9 cellular contexts compared by ENCODE assay signal in the genomic region with DNA sequence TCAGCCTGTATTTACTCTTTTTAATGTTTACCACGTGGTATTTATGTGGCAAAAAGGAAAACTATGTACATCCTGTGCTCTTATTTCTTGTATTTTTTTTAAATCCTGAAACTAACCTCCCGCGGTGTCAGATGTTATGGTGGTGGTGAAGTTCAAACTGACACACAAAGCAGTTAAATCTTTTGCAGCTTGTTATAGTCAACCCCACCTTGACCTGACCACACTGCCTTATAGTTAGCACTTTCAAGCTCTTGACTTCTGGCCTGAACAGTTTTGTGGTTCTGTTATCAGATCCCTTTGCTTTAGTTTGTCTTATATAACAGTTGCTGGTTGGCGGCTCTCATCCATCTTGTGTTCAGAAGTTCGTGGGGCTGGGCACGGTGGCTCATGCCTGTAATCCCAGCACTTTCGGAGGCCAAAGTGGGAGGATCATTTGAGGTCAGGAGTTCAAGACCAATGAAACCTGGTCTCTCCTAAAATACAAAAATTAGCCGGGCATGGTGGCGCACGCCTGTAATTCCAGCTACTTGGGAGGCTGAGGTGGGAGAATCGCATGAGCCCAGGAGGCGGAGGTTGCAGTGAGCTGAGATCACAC. TPM values are rescaled to one million over a fixed set of nuclear protein-coding genes. Genes with fewer than 3 reads are reported as not detected.
DNase-seq lines count a peak whose midpoint lies in the region; ATAC-seq and TF ChIP-seq lines count a peak whose summit lies in the region.
"Had no signal": no experiment of that assay in that cellular context is flagged by ENCODE, and none has a peak within 500 bp of the region (broad histone marks: within the 10 kb centered on the region; RNA-seq: fewer than 3 reads in every experiment).

No MANE protein-coding gene starts in this region.

- 94% methylated on average over 12 of the region's 12 CpGs for WGBS in HUES64

- H3K27me3 Mint-ChIP-seq in MCF 10A (ENCODE audit: insufficient read depth, unreplicated experiment) = no peaks in the 10 kb centered on the region

- H3K36me3 Mint-ChIP-seq in MCF 10A (ENCODE audit: insufficient read depth, unreplicated experiment) = peaks cover 32% of the 10 kb centered on the region

- peak overlapping the region; percentile 97; the same call in 1 of the 2 replicates for H3K27ac ChIP-seq in 22Rv1
- no peak overlapping the region for H3K27ac ChIP-seq in HUES64 (ENCODE audit: low read depth, low read length)
- H3K27ac ChIP-seq in muscle layer of colon (ENCODE audit: low read depth, low read length) = peak overlapping the region; percentile 55

- no peaks in the 10 kb centered on the region for H3K9me3 Mint-ChIP-seq in MCF 10A (ENCODE audit: unreplicated experiment)

- H3K27me3 ChIP-seq in HUES64 (ENCODE audit: insufficient read depth, low read length) (no peaks in the 10 kb centered on the region), muscle layer of colon (ENCODE audit: control insufficient read depth in 1 of 2, insufficient read depth in 2 of 2, low read length in 2 of 2) (no peaks in the 10 kb centered on the region)

- no TSS peak for BruUV-seq in MCF 10A (replicated peaks; lab: Mats Ljungman, UMichigan)

- H3K4me3 Mint-ChIP-seq in MCF 10A (ENCODE audit: unreplicated experiment) = peak overlapping the region; percentile 79

- H3K4me1 Mint-ChIP-seq in MCF 10A (ENCODE audit: insufficient read depth, unreplicated experiment) = peaks cover 16% of the 10 kb centered on the region

- TF ChIP-seq CTCF in 22Rv1 (IDR thresholded peaks at IDR 0.05) (no peak), MCF 10A (IDR thresholded peaks at IDR 0.05; ENCODE audit: unreplicated experiment) (no peak)

- H3K4me3 ChIP-seq in HUES64 (ENCODE audit: low read length) = peak overlapping the region; percentile 86
- peak overlapping the region in 1 of 2 donors; percentile 58 for H3K4me3 ChIP-seq in muscle layer of colon (ENCODE audit: low read depth in 1 of 2, low read length in 2 of 2)

- DNase-seq in MCF 10A (ENCODE audit: unreplicated experiment) (no peak), NCI-H128 (lab: John Stamatoyannopoulos, UW; ENCODE audit: unreplicated experiment) (no peak), ecto neural progenitor cell (ENCODE audit: low spot score) (no peak), NCI-H524 (lab: John Stamatoyannopoulos, UW) (no peak)
- DNase-seq: NCI-H1417 treated with DMSO at 0.1 percent for 48 hours had no signal

- no peak overlapping the region for H3K27ac Mint-ChIP-seq in MCF 10A (ENCODE audit: low read depth, unreplicated experiment)

- intact Hi-C loops in MCF 10A (cut with micrococcal nuclease) = loop anchor here (10.0 kb wide), 2 partner anchors 145 to 245 kb away; a partner anchor contains a TSS

- POLR2A ChIA-PET in MCF 10A (lab: Yijun Ruan, JAX) = interaction anchor here (0.6 to 3.5 kb wide), 12 partner anchors 9 to 537 kb away, joined by 3 to 25 read pairs (median 4); a partner anchor contains a TSS

- H3K36me3 ChIP-seq in HUES64 (ENCODE audit: insufficient read depth, low read length) (peaks cover 59% of the 10 kb centered on the region), muscle layer of colon (ENCODE audit: insufficient read depth, low read length) (peaks cover 43% of the 10 kb centered on the region)

- H3K9me3 ChIP-seq in HUES64 (ENCODE audit: insufficient read depth, low read depth, low read length) = no peaks in the 10 kb centered on the region
- no peaks in the 10 kb centered on the region for H3K9me3 ChIP-seq in muscle layer of colon (ENCODE audit: low read length)

- no peak overlapping the region for H3K9ac ChIP-seq in HUES64 (ENCODE audit: low read depth, low read length)
- peak overlapping the region; percentile 57 for H3K9ac ChIP-seq in muscle layer of colon (ENCODE audit: low read length)

- ATAC-seq in GM18873 (IDR thresholded peaks at IDR 0.05; ENCODE audit: low FRiP score, unreplicated experiment) = no peak

- CTCF ChIA-PET in MCF 10A (lab: Yijun Ruan, JAX) = interaction anchor here (0.8 to 4.2 kb wide), 5 partner anchors 9 to 537 kb away, joined by 3 to 35 read pairs (median 4); a partner anchor contains a TSS

- H3K4me1 ChIP-seq in HUES64 (ENCODE audit: insufficient read depth, low read length) (0 out of 2 replicates have a peak, but pooled peaks cover 7% of the 10 kb centered on the region), muscle layer of colon (ENCODE audit: insufficient read depth, low read length) (peaks cover 26% of the 10 kb centered on the region)

RNA-seq across cellular contexts. Expression of a gene that starts 2.1 kb away (rescaled TPM):
- polyA plus RNA-seq in HUES64 (2013, experiment 1 of 2) = 117 TPM
- polyA plus RNA-seq in HUES64 (2013, experiment 2 of 2) = 103 TPM
- 10.7 and 13.8 TPM in 2 replicates for total RNA-seq in MCF 10A (2022)

RNA-seq across cellular contexts. Expression of a gene that starts 6.3 kb away (rescaled TPM):
- polyA plus RNA-seq in HUES64 (2013, experiment 1 of 2) = 19.2 TPM
- 21.9 TPM for polyA plus RNA-seq in HUES64 (2013, experiment 2 of 2)
- 38.9 and 48.9 TPM in 2 replicates for total RNA-seq in MCF 10A (2022)

RNA-seq across cellular contexts. Expression of a gene that starts 16.9 kb away (rescaled TPM):
- polyA plus RNA-seq in HUES64 (2013, experiment 1 of 2) = 4.2 TPM
- 5.1 TPM for polyA plus RNA-seq in HUES64 (2013, experiment 2 of 2)
- 1.0 and 1.3 TPM in 2 replicates for total RNA-seq in MCF 10A (2022)

RNA-seq across cellular contexts. Expression of a gene that starts 47.1 kb away (rescaled TPM):
- polyA plus RNA-seq in HUES64 (2013, experiment 1 of 2) = 5.6 TPM
- 7.0 TPM for polyA plus RNA-seq in HUES64 (2013, experiment 2 of 2)
- 4.0 and 7.0 TPM in 2 replicates for total RNA-seq in MCF 10A (2022)
